ENCODE assay signal across 18 cellular contexts in genomic region chr17:77483128-77483598, GRCh38.
DNase-seq lines count a peak whose midpoint lies in the region; ATAC-seq and TF ChIP-seq lines count a peak whose summit lies in the region.
"Had no signal": no experiment of that assay in that cellular context is flagged by ENCODE, and none has a peak within 500 bp of the region (broad histone marks: within the 10 kb centered on the region; RNA-seq: fewer than 3 reads in every experiment).

No MANE protein-coding gene starts in this region.

- H3K4me2 ChIP-seq in mesenchymal stem cell (ENCODE audit: low read length, poor library complexity, severe bottlenecking), result no peak overlapping the region
- H3K4me2 ChIP-seq: KMS-11 had no signal

- H3K27ac ChIP-seq in mesenchymal stem cell (ENCODE audit: low read length, poor library complexity, severe bottlenecking), result no peak overlapping the region
- H3K27ac ChIP-seq in vagina, result peak overlapping the region; percentile 42
- H3K27ac ChIP-seq in ascending aorta, result no peak overlapping the region
- H3K27ac ChIP-seq: KMS-11 had no signal

- no peak overlapping the region for H3K9ac ChIP-seq in mesenchymal stem cell (ENCODE audit: low read length)
- H3K9ac ChIP-seq: KMS-11 had no signal

- no peak overlapping the region for H4K91ac ChIP-seq in mesenchymal stem cell (ENCODE audit: low read length)

- peak overlapping the region in 1 of 2 experiments; percentile 53 for H3K18ac ChIP-seq in mesenchymal stem cell (ENCODE audit: low read depth in 1 of 2, low read length in 2 of 2)

- POLR2A ChIA-PET in T-cell (lab: Charles Lee), result no interaction called here

- H3K4ac ChIP-seq in mesenchymal stem cell (ENCODE audit: low read depth in 1 of 2, low read length in 2 of 2), result no peak overlapping the region

- no peaks in the 10 kb centered on the region for H3K9me3 ChIP-seq in mesenchymal stem cell (ENCODE audit: control insufficient read depth, low read length)
- no peaks in the 10 kb centered on the region for H3K9me3 ChIP-seq in vagina
- H3K9me3 ChIP-seq in ascending aorta, result no peaks in the 10 kb centered on the region

- no peak overlapping the region for H2BK120ac ChIP-seq in mesenchymal stem cell (ENCODE audit: low read depth, low read length)

- peak overlapping the region in 1 of 2 experiments; percentile 16 for H2BK12ac ChIP-seq in mesenchymal stem cell (ENCODE audit: low read length in 2 of 2)

- H3K27me3 Mint-ChIP-seq in T-cell, result no peaks in the 10 kb centered on the region
- H3K27me3 Mint-ChIP-seq: CD4-positive, alpha-beta memory T cell had no signal

- peaks cover 30% of the 10 kb centered on the region for H3K36me3 Mint-ChIP-seq in T-cell

- intact Hi-C loops in Right ventricle myocardium superior (cut with DNase I) (no loop called here), left cardiac atrium (cut with DNase I) (no loop called here), vagina (cut with DNase I) (no loop called here), ascending aorta (cut with DNase I) (no loop called here)

- H3K27me3 ChIP-seq in mesenchymal stem cell (ENCODE audit: control insufficient read depth in 1 of 2, insufficient read depth in 1 of 2, low read length in 2 of 2), result no peaks in the 10 kb centered on the region
- H3K27me3 ChIP-seq in vagina, result no peaks in the 10 kb centered on the region
- no peaks in the 10 kb centered on the region for H3K27me3 ChIP-seq in ascending aorta

- no peak for TF ChIP-seq POLR2A in vagina (IDR thresholded peaks at IDR 0.05)

- H3K14ac ChIP-seq in mesenchymal stem cell (ENCODE audit: low read length in 2 of 2), result no peak overlapping the region

- ATAC-seq in Right ventricle myocardium superior (ENCODE audit: poor library complexity) (no peak), left cardiac atrium (no peak), T-cell (replicated peaks in 1 of 4) (no peak), HG02870 (IDR thresholded peaks at IDR 0.05; ENCODE audit: unreplicated experiment) (no peak)

- peaks cover 48 to 62% of the 10 kb centered on the region in 2 experiments for H3K36me3 ChIP-seq in mesenchymal stem cell (ENCODE audit: control insufficient read depth in 1 of 2, insufficient read depth in 2 of 2, low read depth in 1 of 2, low read length in 2 of 2)
- H3K36me3 ChIP-seq in vagina, result peaks cover 0 to 26% of the 10 kb centered on the region in 2 donors
- peaks cover 22 to 29% of the 10 kb centered on the region in 2 donors for H3K36me3 ChIP-seq in ascending aorta

- no peak overlapping the region for H2BK15ac ChIP-seq in mesenchymal stem cell (ENCODE audit: low read depth, poor library complexity, severe bottlenecking)

- H3K4me3 ChIP-seq in mesenchymal stem cell (ENCODE audit: insufficient read depth in 1 of 2, low read depth in 1 of 2, low read length in 2 of 2) (peak overlapping the region in 1 of 2 experiments; percentile 24), vagina (no peak overlapping the region), ascending aorta (no peak overlapping the region)

- DNase-seq in Right ventricle myocardium superior (peak; percentile 24), left cardiac atrium (no peak), T-cell (no peak), mesenchymal stem cell (no peak), vagina (ENCODE audit: extremely low spot score in 2 of 2) (no peak), ascending aorta (ENCODE audit: low spot score in 2 of 2) (no peak)
- DNase-seq: ACHN; AML-193; Calu3; CD4-positive, alpha-beta memory T cell; HFFc6; NCI-H1436; NCI-H2029; NCI-H2171 treated with DMSO at 0.1 percent for 48 hours; NCI-H748 treated with DMSO at 0.1 percent for 48 hours; RPMI8226 had no signal

- CTCF ChIA-PET in T-cell (lab: Charles Lee), result no interaction called here

- H3K79me1 ChIP-seq in mesenchymal stem cell (replicated peaks; ENCODE audit: low read length, poor library complexity, severe bottlenecking), result peaks cover 33% of the 10 kb centered on the region

- H4K8ac ChIP-seq in mesenchymal stem cell (ENCODE audit: low read length), result peak overlapping the region; percentile 19

- no peaks in the 10 kb centered on the region for H3K9me3 Mint-ChIP-seq in T-cell
- H3K9me3 Mint-ChIP-seq: CD4-positive, alpha-beta memory T cell; HFFc6 had no signal

- peaks cover 27 to 40% (median 32%) of the 10 kb centered on the region in 3 donors for H3K4me1 Mint-ChIP-seq in T-cell

- 98% methylated on average over 12 of the region's 12 CpGs for WGBS in mesenchymal stem cell

- H3K27ac Mint-ChIP-seq in T-cell, result peak overlapping the region; percentile 58 to 69
- H3K27ac Mint-ChIP-seq: HFFc6 had no signal

- H2AFZ ChIP-seq in mesenchymal stem cell (ENCODE audit: low read depth, low read length), result no peak overlapping the region

- no peak overlapping the region for H2BK5ac ChIP-seq in mesenchymal stem cell (ENCODE audit: low read depth, low read length, poor library complexity, severe bottlenecking)

- no peak overlapping the region for H2AK5ac ChIP-seq in mesenchymal stem cell (ENCODE audit: low read length, severe bottlenecking)

- H3K23ac ChIP-seq in mesenchymal stem cell (ENCODE audit: low read length in 2 of 2), result no peak overlapping the region

- H3K4me1 ChIP-seq in mesenchymal stem cell (ENCODE audit: control insufficient read depth, insufficient read depth, low read depth, low read length), result peaks cover 40% of the 10 kb centered on the region
- H3K4me1 ChIP-seq in vagina, result peaks cover 59% of the 10 kb centered on the region
- peaks cover under 1 to 2% of the 10 kb centered on the region in 2 donors for H3K4me1 ChIP-seq in ascending aorta

- peak overlapping the region in 1 of 3 donors; percentile 45 for H3K4me3 Mint-ChIP-seq in T-cell
- H3K4me3 Mint-ChIP-seq: CD4-positive, alpha-beta memory T cell; HFFc6 had no signal

- TF ChIP-seq CTCF in vagina (IDR thresholded peaks at IDR 0.05), result no peak
- TF ChIP-seq CTCF in ascending aorta (IDR thresholded peaks at IDR 0.05), result no peak
